Comparison of ENCODE assay signal across 9 cellular contexts in the genomic region with DNA sequence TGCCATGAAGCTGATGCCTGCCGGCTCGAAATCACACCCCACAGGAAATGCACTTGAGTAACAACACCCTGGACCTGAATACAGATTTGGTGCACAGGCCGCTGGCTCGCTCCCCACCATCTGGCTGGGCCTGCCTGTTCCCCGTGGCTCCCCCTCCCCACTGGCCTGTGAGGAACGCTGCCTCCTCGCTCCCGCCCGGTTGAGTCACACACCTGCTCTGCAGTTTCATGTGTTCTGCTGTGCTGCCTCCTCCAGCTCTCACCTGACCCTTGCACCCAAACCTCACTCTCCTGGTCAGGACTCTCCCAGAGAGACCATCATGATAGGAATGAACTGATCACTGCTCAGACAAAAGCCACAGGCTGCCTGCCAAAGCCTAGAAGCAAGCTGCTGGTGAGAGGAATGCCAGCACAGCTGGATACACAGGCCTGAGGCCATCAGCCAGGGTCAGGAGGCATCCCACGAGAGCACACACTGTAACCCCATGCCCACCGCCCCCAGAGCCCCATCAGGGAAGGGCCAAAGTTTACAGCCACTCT. TPM values are rescaled to one million over a fixed set of nuclear protein-coding genes. Genes with fewer than 3 reads are reported as not detected.
A peak's percentile ranks its signal among the peaks of the same experiment; 100 is the strongest.
DNase-seq lines count a peak whose midpoint lies in the region; ATAC-seq and TF ChIP-seq lines count a peak whose summit lies in the region.
"Had no signal": no experiment of that assay in that cellular context is flagged by ENCODE, and none has a peak within 500 bp of the region (broad histone marks: within the 10 kb centered on the region; RNA-seq: fewer than 3 reads in every experiment).

No MANE protein-coding gene starts in this region.

- H3K4me1 ChIP-seq in heart left ventricle: peaks cover 0 to 32% (median 15%) of the 10 kb centered on the region in 12 donors

- H3K4me3 ChIP-seq in heart left ventricle (no peak overlapping the region), dorsolateral prefrontal cortex (peak overlapping the region in 5 of 59 donors; percentile 2 to 11 (median 4))

- ATAC-seq in heart left ventricle: no peak
- ATAC-seq in HG03342 (IDR thresholded peaks at IDR 0.05; ENCODE audit: unreplicated experiment): no peak
- ATAC-seq in GM21786 (IDR thresholded peaks at IDR 0.05; ENCODE audit: unreplicated experiment): no peak

- TF ChIP-seq POLR2A in heart left ventricle (IDR thresholded peaks at IDR 0.05): no peak

- H3K27ac ChIP-seq in heart left ventricle: no peak overlapping the region
- peak overlapping the region in 55 of 59 donors; percentile 2 to 87 (median 71) for H3K27ac ChIP-seq in dorsolateral prefrontal cortex

- WGBS in heart left ventricle, 4 donors: 69 to 80% (median 71%) methylated on average over 9 to 11 of the region's 11 CpGs

- peaks cover 0 to 32% (median 9%) of the 10 kb centered on the region in 9 donors for H3K36me3 ChIP-seq in heart left ventricle

- no peaks in the 10 kb centered on the region for H3K9me3 ChIP-seq in heart left ventricle

- no peaks in the 10 kb centered on the region for H3K27me3 ChIP-seq in heart left ventricle
- no peaks in the 10 kb centered on the region for H3K27me3 ChIP-seq in dorsolateral prefrontal cortex

- peak in 3 of 5 donors; percentile 30 to 58 (median 58) for DNase-seq in heart left ventricle
- DNase-seq in cardiac septum (ENCODE audit: low spot score): no peak
- peak in 8 of 10 donors; percentile 56 to 83 (median 75) for DNase-seq in dorsolateral prefrontal cortex
- peak; percentile 54 for DNase-seq in midbrain (lab: John Stamatoyannopoulos, UW)
- DNase-seq in DMS79 treated with DMSO at 0.1 percent for 48 hours (lab: John Stamatoyannopoulos, UW): no peak
- DNase-seq in NOMO-1 treated with DMSO at 0.1 percent for 48 hours (lab: John Stamatoyannopoulos, UW; ENCODE audit: unreplicated experiment): no peak
- DNase-seq: activated CD4-positive, CD25-positive, alpha-beta regulatory T cell treated with anti-CD3 and anti-CD28 coated beads, Interleukin-2, amount 50 U/mL, for 72 hours had no signal

- intact Hi-C loops in heart left ventricle (cut with DNase I): no loop called here
- intact Hi-C loops in cardiac septum (cut with DNase I): no loop called here
- intact Hi-C loops in dorsolateral prefrontal cortex (cut with DNase I): no loop called here

- no peak for TF ChIP-seq CTCF in heart left ventricle (IDR thresholded peaks at IDR 0.05)
- peak in 1 of 56 donors; percentile 9 for TF ChIP-seq CTCF in dorsolateral prefrontal cortex (IDR thresholded peaks at IDR 0.05 in 54 of 56, conservative IDR thresholded peaks at IDR 0.05 in 2 of 56; ENCODE audit: low read depth in 1 of 56, partially characterized antibody in 56 of 56)

RNA-seq across cellular contexts. Expression of a gene that starts 3.8 kb away (rescaled TPM):
- total RNA-seq in heart left ventricle (100 to 1,000 TPM in 2 of 9 donors, 10 to 100 TPM in 7; 41.0 to 203 (median 53.9) TPM), cardiac septum (50.9 TPM), dorsolateral prefrontal cortex (10 to 100 TPM; 23.3 to 52.5 (median 36.1) TPM)
- 100 to 1,000 TPM; 126 to 191 TPM for polyA plus RNA-seq in heart left ventricle

RNA-seq across cellular contexts. Expression of a gene that starts 25.2 kb away (rescaled TPM):
- total RNA-seq in heart left ventricle: 100 to 1,000 TPM in 8 of 9 donors, 10 to 100 TPM in 1; 78.9 to 247 (median 160) TPM
- 100 to 1,000 TPM in 1 of 2 donors, 10 to 100 TPM in 1; 64.7 to 258 TPM for polyA plus RNA-seq in heart left ventricle
- 114 TPM for total RNA-seq in cardiac septum
- total RNA-seq in dorsolateral prefrontal cortex: 10 to 100 TPM in 62 of 120 experiments, 1 to 10 TPM in 58; 4.2 to 28.9 (median 10.3) TPM

RNA-seq across cellular contexts. Expression of a gene that starts 46.4 kb away (rescaled TPM):
- total RNA-seq in heart left ventricle (100 to 1,000 TPM; 115 to 173 (median 143) TPM), cardiac septum (172 TPM), dorsolateral prefrontal cortex (100 to 1,000 TPM in 5 of 120 experiments, 10 to 100 TPM in 115; 63.1 to 111 (median 79.7) TPM)
- polyA plus RNA-seq in heart left ventricle: 100 to 1,000 TPM; 108 to 129 TPM

RNA-seq across cellular contexts. Expression of a gene that starts 51.7 kb away (rescaled TPM):
- 10 to 100 TPM in 3 of 9 donors, 1 to 10 TPM in 6; 4.9 to 12.9 (median 7.4) TPM for total RNA-seq in heart left ventricle
- polyA plus RNA-seq in heart left ventricle: 10 to 100 TPM in 1 of 2 donors, 1 to 10 TPM in 1; 4.2 to 12.3 TPM
- 8.6 TPM for total RNA-seq in cardiac septum
- total RNA-seq in dorsolateral prefrontal cortex: 1 to 10 TPM in 49 of 120 experiments, under 1 TPM in 71; 0.32 to 3.2 (median 0.91) TPM

RNA-seq across cellular contexts. Expression of a gene that starts 59.8 kb away (rescaled TPM):
- 10 to 100 TPM; 26.0 to 58.9 (median 28.8) TPM for total RNA-seq in heart left ventricle
- polyA plus RNA-seq in heart left ventricle: 10 to 100 TPM; 27.3 to 32.5 TPM
- 41.2 TPM for total RNA-seq in cardiac septum
- total RNA-seq in dorsolateral prefrontal cortex: 100 to 1,000 TPM in 97 of 120 experiments, 10 to 100 TPM in 23; 69.5 to 290 (median 127) TPM

Comparison
In these comparisons a context has a peak if more than half of its experiments do, and no peak if none do; other contexts are left out.
1. DNase-seq: peak in heart left ventricle (3 of 5), dorsolateral prefrontal cortex (8 of 10) and midbrain (single experiment); none in cardiac septum (single experiment), DMS79 treated with DMSO at 0.1 percent for 48 hours (single experiment) and NOMO-1 treated with DMSO at 0.1 percent for 48 hours (single experiment).
2. H3K27ac ChIP-seq: peak in dorsolateral prefrontal cortex (55 of 59); none in heart left ventricle (0 of 12).